In genomic region chr21:15706686-15707085, GRCh38 we compare ENCODE assay signal across 11 cellular contexts. TPM values are rescaled to one million over a fixed set of nuclear protein-coding genes. Genes with fewer than 3 reads are reported as not detected.
DNase-seq lines count a peak whose midpoint lies in the region; ATAC-seq, FAIRE-seq and TF ChIP-seq lines count a peak whose summit lies in the region.
"Had no signal": no experiment of that assay in that cellular context is flagged by ENCODE, and none has a peak within 500 bp of the region (broad histone marks: within the 10 kb centered on the region; RNA-seq: fewer than 3 reads in every experiment).

No MANE protein-coding gene starts in this region.

- no peak overlapping the region for H2AFZ ChIP-seq in ACC112 (ENCODE audit: low read length, unreplicated experiment)

- intact Hi-C loops in left lung (cut with DNase I) = no loop called here
- intact Hi-C loops in ovary (cut with DNase I) = no loop called here

- no peaks in the 10 kb centered on the region for H3K36me3 ChIP-seq in ACC112 (ENCODE audit: insufficient read depth, low read length)
- H3K36me3 ChIP-seq in bronchial epithelial cell (ENCODE audit: control insufficient read depth, insufficient read depth, low read length) = no peaks in the 10 kb centered on the region
- H3K36me3 ChIP-seq in left lung = no peaks in the 10 kb centered on the region
- H3K36me3 ChIP-seq in ovary = no peaks in the 10 kb centered on the region
- H3K36me3 ChIP-seq: BE2C had no signal

- TF ChIP-seq EP300 in Ishikawa (IDR thresholded peaks at IDR 0.05; ENCODE audit: borderline replicate concordance) (peak; percentile 87), ovary (IDR thresholded peaks at IDR 0.05) (no peak)

- TF ChIP-seq RAD21 in Ishikawa (IDR thresholded peaks at IDR 0.05; ENCODE audit: low read depth) = peak; percentile 16; the same call in 1 of the 2 replicates

- TF ChIP-seq CTCF in bronchial epithelial cell (IDR thresholded peaks at IDR 0.05; ENCODE audit: insufficient read depth, low read length, severe bottlenecking) = no peak
- no peak for TF ChIP-seq CTCF in left lung (IDR thresholded peaks at IDR 0.05)
- no peak for TF ChIP-seq CTCF in ovary (IDR thresholded peaks at IDR 0.05)

- no peaks in the 10 kb centered on the region for H3K27me3 ChIP-seq in ACC112 (ENCODE audit: insufficient read depth, low read length)
- H3K27me3 ChIP-seq in bronchial epithelial cell (ENCODE audit: control insufficient read depth, insufficient read depth, low read length) = no peaks in the 10 kb centered on the region
- H3K27me3 ChIP-seq in left lung = no peaks in the 10 kb centered on the region
- no peaks in the 10 kb centered on the region for H3K27me3 ChIP-seq in ovary
- H3K27me3 ChIP-seq: BE2C had no signal

- TF ChIP-seq POLR2A in ovary (IDR thresholded peaks at IDR 0.05) = no peak

- H3K4me1 ChIP-seq in ACC112 (ENCODE audit: control insufficient read depth, insufficient read depth, low read length, unreplicated experiment) = peaks cover 12% of the 10 kb centered on the region
- no peaks in the 10 kb centered on the region for H3K4me1 ChIP-seq in left lung
- no peaks in the 10 kb centered on the region for H3K4me1 ChIP-seq in ovary (ENCODE audit: insufficient read depth)
- H3K4me1 ChIP-seq: BE2C had no signal

- peak; percentile 95 for ATAC-seq in left lung
- no peak for ATAC-seq in HG03432 (IDR thresholded peaks at IDR 0.05; ENCODE audit: unreplicated experiment)
- ATAC-seq in GM18867 (IDR thresholded peaks at IDR 0.05; ENCODE audit: unreplicated experiment) = no peak

- H3K4me3 ChIP-seq in ACC112 (ENCODE audit: low read depth, low read length) (no peak overlapping the region), bronchial epithelial cell (ENCODE audit: low read depth, low read length) (no peak overlapping the region), left lung (no peak overlapping the region), ovary (no peak overlapping the region)

- H3K9me3 ChIP-seq in left lung = peaks cover 0 to 12% of the 10 kb centered on the region in 2 donors
- H3K9me3 ChIP-seq in ovary = no peaks in the 10 kb centered on the region
- H3K9me3 ChIP-seq: BE2C had no signal

- H3K27ac ChIP-seq in ACC112 (ENCODE audit: low read depth, low read length) = peak overlapping the region; percentile 20; the same call in 1 of the 2 replicates
- no peak overlapping the region for H3K27ac ChIP-seq in left lung
- H3K27ac ChIP-seq in ovary = no peak overlapping the region

- 44 to 78% (median 54%) methylated on average over 3 of the region's 3 CpGs for WGBS in ovary, 3 donors

- peak; percentile 96 for FAIRE-seq in bronchial epithelial cell (lab: Jason Lieb, UNC)

- DNase-seq in bronchial epithelial cell (ENCODE audit: low read depth) (peak; percentile 99), left lung (no peak), ovary (no peak), T-helper 9 cell (no peak)
- DNase-seq: BE2C; NCI-H146; stimulated activated naive CD4-positive, alpha-beta T cell treated with Interleukin-2 at 50 U/mL for 16 hours had no signal

- H3K79me2 ChIP-seq in ACC112 (ENCODE audit: control insufficient read depth, insufficient read depth, low read length, unreplicated experiment) = no peaks in the 10 kb centered on the region

TF ChIP-seq in Ishikawa, 13 proteins besides CTCF, POLR2A, EP300 and RAD21:
- TF ChIP-seq REST (IDR thresholded peaks at IDR 0.05; ENCODE audit: low read depth) (no peak), TCF12 (IDR thresholded peaks at IDR 0.05; ENCODE audit: low read depth) (peak; percentile 83), NFIC (IDR thresholded peaks at IDR 0.05) (peak; percentile 72; the same call in 1 of the 2 replicates), CEBPB (IDR thresholded peaks at IDR 0.05) (peak; percentile 7; the same call in 1 of the 2 replicates), MAX (IDR thresholded peaks at IDR 0.05) (no peak; the same call in 1 of the 2 replicates), YY1 (IDR thresholded peaks at IDR 0.05; ENCODE audit: low read depth) (peak; percentile 35; the same call in 1 of the 2 replicates), USF1 (IDR thresholded peaks at IDR 0.05) (peak; percentile 31; the same call in 1 of the 2 replicates), TAF1 (IDR thresholded peaks at IDR 0.05; ENCODE audit: low read depth) (no peak), EGR1 (IDR thresholded peaks at IDR 0.05) (no peak), CREB1 (IDR thresholded peaks at IDR 0.05; ENCODE audit: low read depth) (no peak), TEAD4 (IDR thresholded peaks at IDR 0.05) (peak; percentile 88), FOXM1 (IDR thresholded peaks at IDR 0.05; ENCODE audit: borderline replicate concordance, low read depth) (peak; percentile 55; the same call in 1 of the 2 replicates), ZBTB7A (IDR thresholded peaks at IDR 0.05; ENCODE audit: low read depth) (no peak)

RNA-seq across cellular contexts. Expression of gene USP25, which starts 23.1 kb away (rescaled TPM):
- 54.5 and 69.3 TPM in 2 replicates for total RNA-seq in bronchial epithelial cell
- total RNA-seq in left lung = 10 to 100 TPM; 47.5 to 51.9 TPM
- 10 to 100 TPM; 24.8 to 40.8 (median 37.2) TPM for total RNA-seq in ovary
- 10 to 100 TPM; 11.9 to 19.8 TPM for polyA plus RNA-seq in ovary
